ENCODE assay signal across 16 cellular contexts in the genomic region with DNA sequence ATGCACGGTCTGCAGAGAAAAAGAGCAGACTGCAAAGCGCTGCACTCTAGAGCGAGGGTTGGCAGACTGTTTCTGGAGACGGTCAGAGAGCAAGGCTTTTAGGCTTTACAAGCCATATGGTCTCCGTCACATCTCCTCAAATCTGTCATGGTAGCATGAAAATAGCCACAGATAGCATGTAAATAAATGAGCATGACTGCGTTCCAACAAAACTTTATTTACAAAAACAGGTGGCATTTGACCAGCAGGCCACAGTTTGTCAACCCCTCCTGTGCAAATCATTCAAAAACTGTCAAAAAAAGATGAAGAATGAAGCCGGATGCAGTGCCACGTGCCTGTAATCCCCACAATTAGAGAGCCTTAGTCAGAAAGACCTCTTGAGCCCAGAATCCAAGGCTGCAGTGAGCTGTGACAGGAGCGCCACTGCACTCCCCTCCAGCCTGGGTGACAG. TPM values are rescaled to one million over a fixed set of nuclear protein-coding genes. Genes with fewer than 3 reads are reported as not detected.
DNase-seq lines count a peak whose midpoint lies in the region; ATAC-seq and TF ChIP-seq lines count a peak whose summit lies in the region.
"Had no signal": no experiment of that assay in that cellular context is flagged by ENCODE, and none has a peak within 500 bp of the region (broad histone marks: within the 10 kb centered on the region; RNA-seq: fewer than 3 reads in every experiment).

No MANE protein-coding gene starts in this region.

- no peak overlapping the region for H3K9ac ChIP-seq in fibroblast of lung (ENCODE audit: insufficient read depth, low read length)
- H3K9ac ChIP-seq in subcutaneous abdominal adipose tissue (ENCODE audit: low read length in 5 of 5), result peak overlapping the region in 1 of 5 donors; percentile 42

- H3K27me3 ChIP-seq in fibroblast of lung (ENCODE audit: control insufficient read depth, insufficient read depth, low read length) (no peaks in the 10 kb centered on the region), subcutaneous abdominal adipose tissue (ENCODE audit: control insufficient read depth in 5 of 5, insufficient read depth in 4 of 5, low read length in 5 of 5) (no peaks in the 10 kb centered on the region)

- TF ChIP-seq CTCF in fibroblast of lung (conservative IDR thresholded peaks at IDR 0.05 in 1 of 2, IDR thresholded peaks at IDR 0.05 in 1 of 2; ENCODE audit: low read depth in 1 of 2, low read length in 2 of 2), result no peak

- peak overlapping the region; percentile 19 for H3K4me2 ChIP-seq in fibroblast of lung (ENCODE audit: extremely low read depth, insufficient read depth, low read length)

- no peak overlapping the region for H3K27ac ChIP-seq in fibroblast of lung (ENCODE audit: insufficient read depth, low read length)
- peak overlapping the region; percentile 85 for H3K27ac ChIP-seq in subcutaneous abdominal adipose tissue (ENCODE audit: low read depth, low read length)
- H3K27ac ChIP-seq: 22Rv1, prostate gland had no signal

- H3K9me3 ChIP-seq in fibroblast of lung (ENCODE audit: control insufficient read depth, insufficient read depth, low read depth, low read length) (no peaks in the 10 kb centered on the region), subcutaneous abdominal adipose tissue (ENCODE audit: control insufficient read depth in 5 of 5, low read length in 5 of 5) (no peaks in the 10 kb centered on the region)
- H3K9me3 ChIP-seq: prostate gland had no signal

- H3K4me1 ChIP-seq in fibroblast of lung (ENCODE audit: control insufficient read depth, extremely low read depth, insufficient read depth, low read length) (peaks cover 38% of the 10 kb centered on the region), subcutaneous abdominal adipose tissue (ENCODE audit: control insufficient read depth in 5 of 5, insufficient read depth in 5 of 5, low read length in 5 of 5) (peaks cover 22 to 75% (median 67%) of the 10 kb centered on the region in 5 donors)

- no peak overlapping the region for H2AFZ ChIP-seq in fibroblast of lung (ENCODE audit: low read length)

- DNase-seq in NCI-H1417 (lab: John Stamatoyannopoulos, UW), result peak in 2 of 3 experiments; percentile 20 to 68
- DNase-seq in NCI-H1417 treated with DMSO at 0.1 percent for 48 hours (lab: John Stamatoyannopoulos, UW), result no peak
- DNase-seq in NCI-H69 (lab: John Stamatoyannopoulos, UW), result peak; percentile 30
- peak in 1 of 2 donors; percentile 75 for DNase-seq in fibroblast of lung (ENCODE audit: low read depth in 2 of 2)
- no peak for DNase-seq in activated gamma-delta T cell (lab: John Stamatoyannopoulos, UW)
- DNase-seq: activated CD4-positive, CD25-positive, alpha-beta regulatory T cell; activated T-cell treated with anti-CD3 and anti-CD28 coated beads, Interleukin-2, amount 50 U/mL, for 1 hour; DMS79; mammary epithelial cell; SHP77 treated with DMSO at 0.1 percent for 48 hours; stimulated activated CD4-positive, alpha-beta T cell treated with anti-CD3 and anti-CD28 coated beads, Interleukin-4, amount 100 ng/mL, for 24 hours had no signal

- H3K36me3 ChIP-seq in fibroblast of lung (ENCODE audit: control insufficient read depth, insufficient read depth, low read length), result peaks cover 4% of the 10 kb centered on the region
- peaks cover 0 to 18% (median 8%) of the 10 kb centered on the region in 5 donors for H3K36me3 ChIP-seq in subcutaneous abdominal adipose tissue (ENCODE audit: control insufficient read depth in 5 of 5, insufficient read depth in 5 of 5, low read length in 5 of 5)
- H3K36me3 ChIP-seq: prostate gland had no signal

- ATAC-seq in GM21786 (IDR thresholded peaks at IDR 0.05; ENCODE audit: unreplicated experiment) (no peak), GM21737 (IDR thresholded peaks at IDR 0.05; ENCODE audit: unreplicated experiment) (no peak)

- peaks cover 37% of the 10 kb centered on the region for H3K79me2 ChIP-seq in fibroblast of lung (ENCODE audit: control insufficient read depth, insufficient read depth, low read length)

- H4K20me1 ChIP-seq in fibroblast of lung (ENCODE audit: control insufficient read depth, extremely low read depth, insufficient read depth, low read length), result no peaks in the 10 kb centered on the region

- H3K4me3 ChIP-seq in fibroblast of lung (replicated peaks in 1 of 4; ENCODE audit: control extremely low read depth in 1 of 4, insufficient read depth in 1 of 4, low read depth in 3 of 4, low read length in 4 of 4), result no peak overlapping the region
- no peak overlapping the region for H3K4me3 ChIP-seq in subcutaneous abdominal adipose tissue (ENCODE audit: low read depth in 1 of 5, low read length in 5 of 5)
- H3K4me3 ChIP-seq: prostate gland had no signal

RNA-seq across cellular contexts. Expression of gene SYNE3, which starts 18.9 kb away (rescaled TPM):
- 15.9 and 24.1 TPM in 2 replicates for total RNA-seq in fibroblast of lung
- 4.9 and 8.7 TPM in 2 replicates for polyA plus RNA-seq in fibroblast of lung
- 5.8 and 7.4 TPM in 2 replicates for polyA plus RNA-seq in fibroblast of lung (2012)
- polyA minus RNA-seq in fibroblast of lung (ENCODE audit: low replicate concordance), result 15.2 and 31.5 TPM in 2 replicates

RNA-seq across cellular contexts. Expression of gene GLRX5, which starts 37.3 kb away (rescaled TPM):
- total RNA-seq in fibroblast of lung, result 28.4 and 28.5 TPM in 2 replicates
- 47.6 and 53.5 TPM in 2 replicates for polyA plus RNA-seq in fibroblast of lung
- 38.1 and 43.4 TPM in 2 replicates for polyA plus RNA-seq in fibroblast of lung (2012)
- polyA minus RNA-seq in fibroblast of lung (ENCODE audit: low replicate concordance), result 3.4 and 8.7 TPM in 2 replicates

Comparison
In these comparisons a context has a peak if more than half of its experiments do, and no peak if none do; other contexts are left out.
1. DNase-seq: peak in NCI-H1417 (2 of 3) and NCI-H69 (single experiment); none in NCI-H1417 treated with DMSO at 0.1 percent for 48 hours (single experiment) and activated gamma-delta T cell (single experiment).